ENCODE assay signal across 17 cellular contexts in genomic region chr9:89482056-89482784, GRCh38. TPM values are rescaled to one million over a fixed set of nuclear protein-coding genes. Genes with fewer than 3 reads are reported as not detected.
A peak's percentile ranks its signal among the peaks of the same experiment; 100 is the strongest.
DNase-seq lines count a peak whose midpoint lies in the region; ATAC-seq and FAIRE-seq lines count a peak whose summit lies in the region.
"Had no signal": no experiment of that assay in that cellular context is flagged by ENCODE, and none has a peak within 500 bp of the region (broad histone marks: within the 10 kb centered on the region; RNA-seq: fewer than 3 reads in every experiment).

No MANE protein-coding gene starts in this region.

- CTCF ChIA-PET in activated CD4-positive, alpha-beta T cell treated with anti-CD3 and anti-CD28 coated beads for 36 hours (lab: Charles Lee), result interaction anchor here (0.7 to 2.2 kb wide), 6 partner anchors 9 to 173 kb away, joined by 3 to 11 read pairs (median 4); no protein-coding TSS in a partner anchor

- H3K27ac Mint-ChIP-seq in activated CD4-positive, alpha-beta T cell treated with anti-CD3 and anti-CD28 coated beads for 36 hours, result peak overlapping the region; percentile 93
- peak overlapping the region; percentile 86 for H3K27ac Mint-ChIP-seq in stimulated activated memory B cell treated with anti-CD40 and anti-IgM and Interleukin-4, amounts not matched to agents 10 μg/mL and 1 μg/mL and 100 μg/mL, for 72 hours

- no peak for FAIRE-seq in RCC 7860 (lab: Jason Lieb, UNC)
- FAIRE-seq: A204.1 had no signal

- peaks cover 92% of the 10 kb centered on the region for H3K4me1 Mint-ChIP-seq in activated CD4-positive, alpha-beta T cell treated with anti-CD3 and anti-CD28 coated beads for 36 hours
- peaks cover 89% of the 10 kb centered on the region for H3K4me1 Mint-ChIP-seq in stimulated activated memory B cell treated with anti-CD40 and anti-IgM and Interleukin-4, amounts not matched to agents 10 μg/mL and 1 μg/mL and 100 μg/mL, for 72 hours

- H3K27me3 Mint-ChIP-seq in activated CD4-positive, alpha-beta T cell treated with anti-CD3 and anti-CD28 coated beads for 36 hours, result no peaks in the 10 kb centered on the region
- no peaks in the 10 kb centered on the region for H3K27me3 Mint-ChIP-seq in stimulated activated memory B cell treated with anti-CD40 and anti-IgM and Interleukin-4, amounts not matched to agents 10 μg/mL and 1 μg/mL and 100 μg/mL, for 72 hours

- peaks cover 6% of the 10 kb centered on the region for H3K9me3 Mint-ChIP-seq in activated CD4-positive, alpha-beta T cell treated with anti-CD3 and anti-CD28 coated beads for 36 hours (ENCODE audit: low read depth)
- no peaks in the 10 kb centered on the region for H3K9me3 Mint-ChIP-seq in stimulated activated memory B cell treated with anti-CD40 and anti-IgM and Interleukin-4, amounts not matched to agents 10 μg/mL and 1 μg/mL and 100 μg/mL, for 72 hours

- POLR2A ChIA-PET in activated CD4-positive, alpha-beta T cell treated with anti-CD3 and anti-CD28 coated beads for 36 hours (lab: Charles Lee), result interaction anchor here (0.5 to 1.4 kb wide), 4 partner anchors 13 to 40 kb away, joined by 3 read pairs; no protein-coding TSS in a partner anchor

- peaks cover 51% of the 10 kb centered on the region for H3K36me3 Mint-ChIP-seq in activated CD4-positive, alpha-beta T cell treated with anti-CD3 and anti-CD28 coated beads for 36 hours (ENCODE audit: low read depth)
- H3K36me3 Mint-ChIP-seq in stimulated activated memory B cell treated with anti-CD40 and anti-IgM and Interleukin-4, amounts not matched to agents 10 μg/mL and 1 μg/mL and 100 μg/mL, for 72 hours, result peaks cover 41% of the 10 kb centered on the region

- intact Hi-C loops in activated CD4-positive, alpha-beta T cell treated with anti-CD3 and anti-CD28 coated beads for 36 hours (cut with DNase I, micrococcal nuclease), result loop anchor here (2.0 to 10.0 kb wide), 3 partner anchors 15 to 1943 kb away; partner anchors contain the start of gene NFIL3 (in 1 of the 2)

- ATAC-seq in activated CD4-positive, alpha-beta T cell treated with anti-CD3 and anti-CD28 coated beads for 36 hours, result peak; percentile 3
- no peak for ATAC-seq in stimulated activated memory B cell treated with anti-CD40 and anti-IgM and Interleukin-4, amounts not matched to agents 10 μg/mL and 1 μg/mL and 100 μg/mL, for 72 hours
- no peak for ATAC-seq in HG02571 (IDR thresholded peaks at IDR 0.05; ENCODE audit: unreplicated experiment)
- no peak for ATAC-seq in HG03097 (IDR thresholded peaks at IDR 0.05; ENCODE audit: low FRiP score, unreplicated experiment)
- ATAC-seq: gastroesophageal sphincter, left cardiac atrium had no signal

- DNase-seq in activated CD4-positive, alpha-beta T cell treated with anti-CD3 and anti-CD28 coated beads for 36 hours, result peak; percentile 55
- no peak for DNase-seq in activated CD4-positive, alpha-beta T cell treated with anti-CD3 and anti-CD28 coated beads, Interleukin-2, amount 50 U/mL, for 48 hours
- DNase-seq in activated T-cell treated with anti-CD3 and anti-CD28 coated beads, Interleukin-2, amount 50 U/mL, for 48 hours, result peak; percentile 45 to 52
- peak; percentile 28 to 48 for DNase-seq in hippocampal formation (lab: John Stamatoyannopoulos, UW)
- no peak for DNase-seq in RCC 7860 (ENCODE audit: low spot score)
- DNase-seq: activated gamma-delta T cell; DMS79; HCEC 1CT; KG1; left cardiac atrium; stimulated activated CD4-positive, alpha-beta T cell treated with anti-CD3 and anti-CD28 coated beads, Interleukin-4, amount 100 ng/mL, for 24 hours; T-helper 9 cell had no signal

- peak overlapping the region; percentile 79 for H3K4me3 Mint-ChIP-seq in activated CD4-positive, alpha-beta T cell treated with anti-CD3 and anti-CD28 coated beads for 36 hours
- no peak overlapping the region for H3K4me3 Mint-ChIP-seq in stimulated activated memory B cell treated with anti-CD40 and anti-IgM and Interleukin-4, amounts not matched to agents 10 μg/mL and 1 μg/mL and 100 μg/mL, for 72 hours

RNA-seq across cellular contexts. Expression of gene SEMA4D, which starts 15.7 kb away (rescaled TPM):
- total RNA-seq in activated CD4-positive, alpha-beta T cell treated with anti-CD3 and anti-CD28 coated beads for 36 hours, result 100 to 1,000 TPM; 215 to 226 TPM

Comparison
In these comparisons a context has a peak if more than half of its experiments do, and no peak if none do; other contexts are left out.
1. DNase-seq: peak in activated CD4-positive, alpha-beta T cell treated with anti-CD3 and anti-CD28 coated beads for 36 hours (single experiment), activated T-cell treated with anti-CD3 and anti-CD28 coated beads, Interleukin-2, amount 50 U/mL, for 48 hours (2 of 2) and hippocampal formation (2 of 2); none in activated CD4-positive, alpha-beta T cell treated with anti-CD3 and anti-CD28 coated beads, Interleukin-2, amount 50 U/mL, for 48 hours (0 of 2) and RCC 7860 (single experiment).